1 cellular context compared by ENCODE assay signal in the genomic region with DNA sequence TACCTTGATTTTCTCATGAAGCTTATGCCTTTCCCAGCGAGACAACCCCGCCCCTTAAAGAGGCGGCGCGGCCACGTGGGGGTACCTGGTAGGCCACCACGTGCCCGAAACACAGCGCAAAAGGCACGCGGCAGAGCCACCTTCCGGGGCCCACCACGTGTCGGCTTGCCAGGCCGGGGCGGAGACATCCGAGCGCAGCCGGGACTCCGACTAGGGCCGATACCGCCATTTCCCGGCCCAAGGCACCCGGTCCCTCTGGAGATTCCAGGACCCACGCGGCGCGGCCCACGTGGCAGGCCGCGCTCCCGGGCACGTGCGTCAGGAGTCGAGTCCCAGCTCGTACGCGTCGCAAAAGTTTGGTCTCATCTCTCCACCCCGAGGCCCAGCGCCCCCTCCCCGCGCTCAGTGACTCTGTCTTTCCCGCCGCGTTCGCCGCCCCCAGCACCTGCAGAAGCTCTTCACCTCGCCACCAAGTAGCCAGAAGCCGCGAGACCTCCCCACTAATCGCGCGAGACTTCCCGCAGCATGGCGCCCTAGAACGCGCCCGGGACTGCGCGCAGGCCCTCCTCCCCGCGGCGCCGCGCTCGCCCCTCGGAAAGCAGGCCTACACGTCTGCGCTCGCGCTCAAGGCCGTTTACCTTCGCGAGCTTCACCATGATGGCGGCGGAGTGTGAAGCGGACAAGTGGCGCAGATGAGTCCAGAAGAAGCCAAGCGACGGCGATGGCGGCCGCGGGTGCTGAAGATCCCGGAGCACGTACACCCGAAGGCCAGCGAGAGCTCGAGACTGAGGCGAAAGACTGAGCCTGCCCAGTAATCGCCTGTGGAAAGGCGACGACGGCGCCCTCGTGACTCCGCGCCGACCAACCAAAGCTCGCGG.
TF ChIP-seq lines count a peak whose summit lies in the region.

A gene with protein sequence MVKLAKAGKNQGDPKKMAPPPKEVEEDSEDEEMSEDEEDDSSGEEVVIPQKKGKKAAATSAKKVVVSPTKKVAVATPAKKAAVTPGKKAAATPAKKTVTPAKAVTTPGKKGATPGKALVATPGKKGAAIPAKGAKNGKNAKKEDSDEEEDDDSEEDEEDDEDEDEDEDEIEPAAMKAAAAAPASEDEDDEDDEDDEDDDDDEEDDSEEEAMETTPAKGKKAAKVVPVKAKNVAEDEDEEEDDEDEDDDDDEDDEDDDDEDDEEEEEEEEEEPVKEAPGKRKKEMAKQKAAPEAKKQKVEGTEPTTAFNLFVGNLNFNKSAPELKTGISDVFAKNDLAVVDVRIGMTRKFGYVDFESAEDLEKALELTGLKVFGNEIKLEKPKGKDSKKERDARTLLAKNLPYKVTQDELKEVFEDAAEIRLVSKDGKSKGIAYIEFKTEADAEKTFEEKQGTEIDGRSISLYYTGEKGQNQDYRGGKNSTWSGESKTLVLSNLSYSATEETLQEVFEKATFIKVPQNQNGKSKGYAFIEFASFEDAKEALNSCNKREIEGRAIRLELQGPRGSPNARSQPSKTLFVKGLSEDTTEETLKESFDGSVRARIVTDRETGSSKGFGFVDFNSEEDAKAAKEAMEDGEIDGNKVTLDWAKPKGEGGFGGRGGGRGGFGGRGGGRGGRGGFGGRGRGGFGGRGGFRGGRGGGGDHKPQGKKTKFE (minus strand): TSS at position 787 of the 878 bp plus-strand sequence. CDS start 131 bp downstream, at position 656.

TF ChIP-seq in HepG2, 621 proteins besides CTCF, POLR2A, EP300 and RAD21 (continued from another document and continues in another):
- TF ChIP-seq SOX5 (CRISPR knock-in tag; IDR thresholded peaks at IDR 0.05; ENCODE audit: borderline replicate concordance) (peak; percentile 38; the same call in 1 of the 2 replicates), YEATS2 (CRISPR knock-in tag; IDR thresholded peaks at IDR 0.05; ENCODE audit: borderline replicate concordance) (peak; percentile 90), NRL (CRISPR knock-in tag; IDR thresholded peaks at IDR 0.05; ENCODE audit: borderline replicate concordance) (peak; percentile 99), MLLT10 (CRISPR knock-in tag; IDR thresholded peaks at IDR 0.05) (peak; percentile 27; the same call in 1 of the 2 replicates), NKX3-1 (CRISPR knock-in tag; IDR thresholded peaks at IDR 0.05) (peak; percentile 84), ZNF510 (CRISPR knock-in tag; IDR thresholded peaks at IDR 0.05; ENCODE audit: low read depth) (peak; percentile 87), ZNF775 (CRISPR knock-in tag; IDR thresholded peaks at IDR 0.05; ENCODE audit: borderline replicate concordance) (peak; percentile 95), ISX (CRISPR knock-in tag; conservative IDR thresholded peaks at IDR 0.05) (peak; percentile 80), CC2D1A (CRISPR knock-in tag; IDR thresholded peaks at IDR 0.05) (peak; percentile 93; the same call in 1 of the 2 replicates), MIER3 (CRISPR knock-in tag; IDR thresholded peaks at IDR 0.05; ENCODE audit: borderline replicate concordance) (peak; percentile 79; the same call in 1 of the 2 replicates), ZNF543 (CRISPR knock-in tag; IDR thresholded peaks at IDR 0.05) (peak; percentile 98), ZNF326 (CRISPR knock-in tag; IDR thresholded peaks at IDR 0.05; ENCODE audit: borderline replicate concordance) (peak; percentile 91), JUN (CRISPR knock-in tag; IDR thresholded peaks at IDR 0.05) (peak; percentile 78), KLF13 (CRISPR knock-in tag; IDR thresholded peaks at IDR 0.05) (peak; percentile 96), HIVEP1 (CRISPR knock-in tag; IDR thresholded peaks at IDR 0.05) (no peak; the same call in 1 of the 2 replicates), DPF2 (CRISPR knock-in tag; IDR thresholded peaks at IDR 0.05; ENCODE audit: borderline replicate concordance, low read depth) (peak; percentile 33; the same call in 1 of the 2 replicates), TBX2 (CRISPR knock-in tag; IDR thresholded peaks at IDR 0.05; ENCODE audit: borderline replicate concordance) (peak; percentile 87), MZF1 (CRISPR knock-in tag; IDR thresholded peaks at IDR 0.05; ENCODE audit: borderline replicate concordance) (peak; percentile 57; the same call in 1 of the 2 replicates), STAT5B (CRISPR knock-in tag; IDR thresholded peaks at IDR 0.05) (peak; percentile 91), ELF3 (CRISPR knock-in tag; IDR thresholded peaks at IDR 0.05) (peak; percentile 74; the same call in 1 of the 2 replicates), SMAD9 (CRISPR knock-in tag; IDR thresholded peaks at IDR 0.05) (no peak), ATM (IDR thresholded peaks at IDR 0.05; ENCODE audit: borderline replicate concordance) (no peak), ZMAT3 (CRISPR knock-in tag; conservative IDR thresholded peaks at IDR 0.05) (peak; percentile 93; the same call in 1 of the 2 replicates)
- TF ChIP-seq, protein P1, sequence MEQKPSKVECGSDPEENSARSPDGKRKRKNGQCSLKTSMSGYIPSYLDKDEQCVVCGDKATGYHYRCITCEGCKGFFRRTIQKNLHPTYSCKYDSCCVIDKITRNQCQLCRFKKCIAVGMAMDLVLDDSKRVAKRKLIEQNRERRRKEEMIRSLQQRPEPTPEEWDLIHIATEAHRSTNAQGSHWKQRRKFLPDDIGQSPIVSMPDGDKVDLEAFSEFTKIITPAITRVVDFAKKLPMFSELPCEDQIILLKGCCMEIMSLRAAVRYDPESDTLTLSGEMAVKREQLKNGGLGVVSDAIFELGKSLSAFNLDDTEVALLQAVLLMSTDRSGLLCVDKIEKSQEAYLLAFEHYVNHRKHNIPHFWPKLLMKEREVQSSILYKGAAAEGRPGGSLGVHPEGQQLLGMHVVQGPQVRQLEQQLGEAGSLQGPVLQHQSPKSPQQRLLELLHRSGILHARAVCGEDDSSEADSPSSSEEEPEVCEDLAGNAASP (CRISPR knock-in tag; IDR thresholded peaks at IDR 0.05; ENCODE audit: borderline replicate concordance): peak; percentile 25; the same call in 1 of the 2 replicates
- TF ChIP-seq, protein P2, sequence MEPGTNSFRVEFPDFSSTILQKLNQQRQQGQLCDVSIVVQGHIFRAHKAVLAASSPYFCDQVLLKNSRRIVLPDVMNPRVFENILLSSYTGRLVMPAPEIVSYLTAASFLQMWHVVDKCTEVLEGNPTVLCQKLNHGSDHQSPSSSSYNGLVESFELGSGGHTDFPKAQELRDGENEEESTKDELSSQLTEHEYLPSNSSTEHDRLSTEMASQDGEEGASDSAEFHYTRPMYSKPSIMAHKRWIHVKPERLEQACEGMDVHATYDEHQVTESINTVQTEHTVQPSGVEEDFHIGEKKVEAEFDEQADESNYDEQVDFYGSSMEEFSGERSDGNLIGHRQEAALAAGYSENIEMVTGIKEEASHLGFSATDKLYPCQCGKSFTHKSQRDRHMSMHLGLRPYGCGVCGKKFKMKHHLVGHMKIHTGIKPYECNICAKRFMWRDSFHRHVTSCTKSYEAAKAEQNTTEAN (CRISPR knock-in tag; conservative IDR thresholded peaks at IDR 0.05): peak; percentile 96
- TF ChIP-seq, protein P3, sequence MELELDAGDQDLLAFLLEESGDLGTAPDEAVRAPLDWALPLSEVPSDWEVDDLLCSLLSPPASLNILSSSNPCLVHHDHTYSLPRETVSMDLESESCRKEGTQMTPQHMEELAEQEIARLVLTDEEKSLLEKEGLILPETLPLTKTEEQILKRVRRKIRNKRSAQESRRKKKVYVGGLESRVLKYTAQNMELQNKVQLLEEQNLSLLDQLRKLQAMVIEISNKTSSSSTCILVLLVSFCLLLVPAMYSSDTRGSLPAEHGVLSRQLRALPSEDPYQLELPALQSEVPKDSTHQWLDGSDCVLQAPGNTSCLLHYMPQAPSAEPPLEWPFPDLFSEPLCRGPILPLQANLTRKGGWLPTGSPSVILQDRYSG (CRISPR knock-in tag; IDR thresholded peaks at IDR 0.05): peak; percentile 89
- TF ChIP-seq, protein P4, sequence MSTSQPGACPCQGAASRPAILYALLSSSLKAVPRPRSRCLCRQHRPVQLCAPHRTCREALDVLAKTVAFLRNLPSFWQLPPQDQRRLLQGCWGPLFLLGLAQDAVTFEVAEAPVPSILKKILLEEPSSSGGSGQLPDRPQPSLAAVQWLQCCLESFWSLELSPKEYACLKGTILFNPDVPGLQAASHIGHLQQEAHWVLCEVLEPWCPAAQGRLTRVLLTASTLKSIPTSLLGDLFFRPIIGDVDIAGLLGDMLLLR (CRISPR knock-in tag; IDR thresholded peaks at IDR 0.05): peak; percentile 94; the same call in 1 of the 2 replicates
- TF ChIP-seq, protein P5, sequence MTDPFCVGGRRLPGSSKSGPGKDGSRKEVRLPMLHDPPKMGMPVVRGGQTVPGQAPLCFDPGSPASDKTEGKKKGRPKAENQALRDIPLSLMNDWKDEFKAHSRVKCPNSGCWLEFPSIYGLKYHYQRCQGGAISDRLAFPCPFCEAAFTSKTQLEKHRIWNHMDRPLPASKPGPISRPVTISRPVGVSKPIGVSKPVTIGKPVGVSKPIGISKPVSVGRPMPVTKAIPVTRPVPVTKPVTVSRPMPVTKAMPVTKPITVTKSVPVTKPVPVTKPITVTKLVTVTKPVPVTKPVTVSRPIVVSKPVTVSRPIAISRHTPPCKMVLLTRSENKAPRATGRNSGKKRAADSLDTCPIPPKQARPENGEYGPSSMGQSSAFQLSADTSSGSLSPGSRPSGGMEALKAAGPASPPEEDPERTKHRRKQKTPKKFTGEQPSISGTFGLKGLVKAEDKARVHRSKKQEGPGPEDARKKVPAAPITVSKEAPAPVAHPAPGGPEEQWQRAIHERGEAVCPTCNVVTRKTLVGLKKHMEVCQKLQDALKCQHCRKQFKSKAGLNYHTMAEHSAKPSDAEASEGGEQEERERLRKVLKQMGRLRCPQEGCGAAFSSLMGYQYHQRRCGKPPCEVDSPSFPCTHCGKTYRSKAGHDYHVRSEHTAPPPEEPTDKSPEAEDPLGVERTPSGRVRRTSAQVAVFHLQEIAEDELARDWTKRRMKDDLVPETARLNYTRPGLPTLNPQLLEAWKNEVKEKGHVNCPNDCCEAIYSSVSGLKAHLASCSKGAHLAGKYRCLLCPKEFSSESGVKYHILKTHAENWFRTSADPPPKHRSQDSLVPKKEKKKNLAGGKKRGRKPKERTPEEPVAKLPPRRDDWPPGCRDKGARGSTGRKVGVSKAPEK (CRISPR knock-in tag; IDR thresholded peaks at IDR 0.05; ENCODE audit: borderline replicate concordance): peak; percentile 47
- TF ChIP-seq, protein P6, sequence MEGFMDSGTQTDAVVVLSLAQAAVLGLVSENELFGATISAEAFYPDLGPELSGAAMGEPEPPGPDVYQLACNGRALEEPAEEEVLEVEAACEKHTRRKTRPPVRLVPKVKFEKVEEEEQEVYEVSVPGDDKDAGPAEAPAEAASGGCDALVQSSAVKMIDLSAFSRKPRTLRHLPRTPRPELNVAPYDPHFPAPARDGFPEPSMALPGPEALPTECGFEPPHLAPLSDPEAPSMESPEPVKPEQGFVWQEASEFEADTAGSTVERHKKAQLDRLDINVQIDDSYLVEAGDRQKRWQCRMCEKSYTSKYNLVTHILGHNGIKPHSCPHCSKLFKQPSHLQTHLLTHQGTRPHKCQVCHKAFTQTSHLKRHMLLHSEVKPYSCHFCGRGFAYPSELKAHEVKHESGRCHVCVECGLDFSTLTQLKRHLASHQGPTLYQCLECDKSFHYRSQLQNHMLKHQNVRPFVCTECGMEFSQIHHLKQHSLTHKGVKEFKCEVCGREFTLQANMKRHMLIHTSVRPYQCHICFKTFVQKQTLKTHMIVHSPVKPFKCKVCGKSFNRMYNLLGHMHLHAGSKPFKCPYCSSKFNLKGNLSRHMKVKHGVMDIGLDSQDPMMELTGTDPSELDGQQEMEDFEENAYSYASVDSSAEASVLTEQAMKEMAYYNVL (CRISPR knock-in tag; IDR thresholded peaks at IDR 0.05; ENCODE audit: borderline replicate concordance): no peak
- TF ChIP-seq, protein P7, sequence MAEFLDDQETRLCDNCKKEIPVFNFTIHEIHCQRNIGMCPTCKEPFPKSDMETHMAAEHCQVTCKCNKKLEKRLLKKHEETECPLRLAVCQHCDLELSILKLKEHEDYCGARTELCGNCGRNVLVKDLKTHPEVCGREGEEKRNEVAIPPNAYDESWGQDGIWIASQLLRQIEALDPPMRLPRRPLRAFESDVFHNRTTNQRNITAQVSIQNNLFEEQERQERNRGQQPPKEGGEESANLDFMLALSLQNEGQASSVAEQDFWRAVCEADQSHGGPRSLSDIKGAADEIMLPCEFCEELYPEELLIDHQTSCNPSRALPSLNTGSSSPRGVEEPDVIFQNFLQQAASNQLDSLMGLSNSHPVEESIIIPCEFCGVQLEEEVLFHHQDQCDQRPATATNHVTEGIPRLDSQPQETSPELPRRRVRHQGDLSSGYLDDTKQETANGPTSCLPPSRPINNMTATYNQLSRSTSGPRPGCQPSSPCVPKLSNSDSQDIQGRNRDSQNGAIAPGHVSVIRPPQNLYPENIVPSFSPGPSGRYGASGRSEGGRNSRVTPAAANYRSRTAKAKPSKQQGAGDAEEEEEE (CRISPR knock-in tag; IDR thresholded peaks at IDR 0.05; ENCODE audit: borderline replicate concordance): no peak; the same call in 1 of the 2 replicates
- TF ChIP-seq, protein P8, sequence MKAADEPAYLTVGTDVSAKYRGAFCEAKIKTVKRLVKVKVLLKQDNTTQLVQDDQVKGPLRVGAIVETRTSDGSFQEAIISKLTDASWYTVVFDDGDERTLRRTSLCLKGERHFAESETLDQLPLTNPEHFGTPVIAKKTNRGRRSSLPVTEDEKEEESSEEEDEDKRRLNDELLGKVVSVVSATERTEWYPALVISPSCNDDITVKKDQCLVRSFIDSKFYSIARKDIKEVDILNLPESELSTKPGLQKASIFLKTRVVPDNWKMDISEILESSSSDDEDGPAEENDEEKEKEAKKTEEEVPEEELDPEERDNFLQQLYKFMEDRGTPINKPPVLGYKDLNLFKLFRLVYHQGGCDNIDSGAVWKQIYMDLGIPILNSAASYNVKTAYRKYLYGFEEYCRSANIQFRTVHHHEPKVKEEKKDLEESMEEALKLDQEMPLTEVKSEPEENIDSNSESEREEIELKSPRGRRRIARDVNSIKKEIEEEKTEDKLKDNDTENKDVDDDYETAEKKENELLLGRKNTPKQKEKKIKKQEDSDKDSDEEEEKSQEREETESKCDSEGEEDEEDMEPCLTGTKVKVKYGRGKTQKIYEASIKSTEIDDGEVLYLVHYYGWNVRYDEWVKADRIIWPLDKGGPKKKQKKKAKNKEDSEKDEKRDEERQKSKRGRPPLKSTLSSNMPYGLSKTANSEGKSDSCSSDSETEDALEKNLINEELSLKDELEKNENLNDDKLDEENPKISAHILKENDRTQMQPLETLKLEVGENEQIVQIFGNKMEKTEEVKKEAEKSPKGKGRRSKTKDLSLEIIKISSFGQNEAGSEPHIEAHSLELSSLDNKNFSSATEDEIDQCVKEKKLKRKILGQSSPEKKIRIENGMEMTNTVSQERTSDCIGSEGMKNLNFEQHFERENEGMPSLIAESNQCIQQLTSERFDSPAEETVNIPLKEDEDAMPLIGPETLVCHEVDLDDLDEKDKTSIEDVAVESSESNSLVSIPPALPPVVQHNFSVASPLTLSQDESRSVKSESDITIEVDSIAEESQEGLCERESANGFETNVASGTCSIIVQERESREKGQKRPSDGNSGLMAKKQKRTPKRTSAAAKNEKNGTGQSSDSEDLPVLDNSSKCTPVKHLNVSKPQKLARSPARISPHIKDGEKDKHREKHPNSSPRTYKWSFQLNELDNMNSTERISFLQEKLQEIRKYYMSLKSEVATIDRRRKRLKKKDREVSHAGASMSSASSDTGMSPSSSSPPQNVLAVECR (CRISPR knock-in tag; IDR thresholded peaks at IDR 0.05; ENCODE audit: borderline replicate concordance): peak; percentile 97
- TF ChIP-seq, protein P9, sequence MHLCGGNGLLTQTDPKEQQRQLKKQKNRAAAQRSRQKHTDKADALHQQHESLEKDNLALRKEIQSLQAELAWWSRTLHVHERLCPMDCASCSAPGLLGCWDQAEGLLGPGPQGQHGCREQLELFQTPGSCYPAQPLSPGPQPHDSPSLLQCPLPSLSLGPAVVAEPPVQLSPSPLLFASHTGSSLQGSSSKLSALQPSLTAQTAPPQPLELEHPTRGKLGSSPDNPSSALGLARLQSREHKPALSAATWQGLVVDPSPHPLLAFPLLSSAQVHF (CRISPR knock-in tag; IDR thresholded peaks at IDR 0.05): peak; percentile 47
